Comparison of ENCODE assay signal across 8 cellular contexts in genomic region chr16:57092786-57093301, GRCh38. TPM values are rescaled to one million over a fixed set of nuclear protein-coding genes. Genes with fewer than 3 reads are reported as not detected.
DNase-seq lines count a peak whose midpoint lies in the region; ATAC-seq, FAIRE-seq and TF ChIP-seq lines count a peak whose summit lies in the region.

No MANE protein-coding gene starts in this region.

- H4K20me1 ChIP-seq in keratinocyte (ENCODE audit: control insufficient read depth, extremely low read depth, insufficient read depth, low read length), result no peaks in the 10 kb centered on the region

- peak overlapping the region; percentile 65 for H2AFZ ChIP-seq in keratinocyte (ENCODE audit: control insufficient read depth, low read length)

- H3K9ac ChIP-seq in keratinocyte (ENCODE audit: control insufficient read depth, extremely low read depth, insufficient read depth, low read length), result peak overlapping the region; percentile 68

- peak overlapping the region; percentile 80 for H3K4me2 ChIP-seq in keratinocyte (ENCODE audit: control insufficient read depth, extremely low read depth, insufficient read depth, low read depth, low read length)

- H3K9me1 ChIP-seq in keratinocyte (ENCODE audit: control insufficient read depth, extremely low read depth, insufficient read depth, low read length), result no peaks in the 10 kb centered on the region

- no peaks in the 10 kb centered on the region for H3K36me3 ChIP-seq in body of pancreas (replicated peaks in 1 of 2; ENCODE audit: insufficient read depth in 1 of 2, low read depth in 2 of 2)
- peaks cover 0 to 2% of the 10 kb centered on the region in 2 experiments for H3K36me3 ChIP-seq in keratinocyte (ENCODE audit: control insufficient read depth in 2 of 2, extremely low read depth in 1 of 2, insufficient read depth in 2 of 2, low read length in 2 of 2)

- ATAC-seq in HG02678 (IDR thresholded peaks at IDR 0.05; ENCODE audit: unreplicated experiment), result peak; percentile 44
- peak; percentile 52 for ATAC-seq in body of pancreas
- no peak for ATAC-seq in GM18520 (IDR thresholded peaks at IDR 0.05; ENCODE audit: unreplicated experiment)

- no peak for TF ChIP-seq POLR2A in body of pancreas (IDR thresholded peaks at IDR 0.05)

- peak overlapping the region in 3 of 4 donors; percentile 41 to 67 (median 63) for H3K27ac ChIP-seq in body of pancreas
- peak overlapping the region; percentile 31 for H3K27ac ChIP-seq in keratinocyte (ENCODE audit: control insufficient read depth, insufficient read depth, low read length)

- peaks cover 7% of the 10 kb centered on the region for H3K79me2 ChIP-seq in keratinocyte (ENCODE audit: control insufficient read depth, insufficient read depth, low read length)

- intact Hi-C loops in body of pancreas (cut with DNase I), result no loop called here

- FAIRE-seq in keratinocyte (lab: Jason Lieb, UNC), result no peak

- no peaks in the 10 kb centered on the region for H3K9me3 ChIP-seq in body of pancreas
- no peaks in the 10 kb centered on the region for H3K9me3 ChIP-seq in keratinocyte (ENCODE audit: control insufficient read depth, low read depth, low read length)

- H3K4me1 ChIP-seq in body of pancreas (peaks cover 22% of the 10 kb centered on the region), keratinocyte (ENCODE audit: control insufficient read depth, extremely low read depth, insufficient read depth, low read length) (peaks cover 17% of the 10 kb centered on the region)

- H3K4me3 ChIP-seq in body of pancreas (peak overlapping the region in 1 of 2 donors; percentile 56), keratinocyte (ENCODE audit: control insufficient read depth in 2 of 3, extremely low read depth in 1 of 3, insufficient read depth in 2 of 3, low read depth in 1 of 3, low read length in 3 of 3) (peak overlapping the region; percentile 59 to 73 (median 61))

- WGBS in body of pancreas, 2 donors, result 0% methylated on average over 18 of the region's 51 CpGs; no CpG with 5 or more reads in 1 of the 2 donors

- TF ChIP-seq CTCF in body of pancreas (IDR thresholded peaks at IDR 0.05) (peak; percentile 32 to 72 (median 50)), keratinocyte (optimal IDR thresholded peaks at IDR 0.05 in 1 of 3, IDR thresholded peaks at IDR 0.05 in 1 of 3, conservative IDR thresholded peaks at IDR 0.05 in 1 of 3; ENCODE audit: extremely low read depth in 1 of 3, insufficient read depth in 2 of 3, low read length in 3 of 3) (peak in 2 of 3 experiments; percentile 45 to 51)

- dilution Hi-C loops in keratinocyte (cut with MboI; ENCODE audit: extremely low pct_ligation_motif_present, low sequenced_read_pairs), result no loop called here

- DNase-seq in ELR (ENCODE audit: low read depth) (peak; percentile 47), T follicular helper cell (ENCODE audit: low read depth) (peak; percentile 21), body of pancreas (peak; percentile 20 to 62 (median 45)), keratinocyte (ENCODE audit: low read depth, low spot score) (no peak), NCI-H2081 treated with DMSO at 0.1 percent for 48 hours (lab: John Stamatoyannopoulos, UW) (no peak)
- DNase-seq in stimulated activated CD4-positive, alpha-beta T cell treated with anti-CD3 and anti-CD28 coated beads, Interleukin-1b, Interleukin-23, amount 100 ng/mL, for 48 hours, result peak; percentile 24

- H3K27me3 ChIP-seq in body of pancreas, result no peaks in the 10 kb centered on the region
- H3K27me3 ChIP-seq in keratinocyte (ENCODE audit: control insufficient read depth, extremely low read depth, insufficient read depth, low read length), result no peaks in the 10 kb centered on the region

RNA-seq across cellular contexts. Expression of gene CPNE2, which starts 0.5 kb away (rescaled TPM):
- 10 to 100 TPM in 1 of 2 donors, 1 to 10 TPM in 1; 8.8 to 16.5 TPM for total RNA-seq in body of pancreas
- polyA plus RNA-seq in keratinocyte, result 26.5 to 33.3 TPM (median 29.2 TPM) in 3 replicates
- 0.76 TPM for polyA plus RNA-seq in keratinocyte (2011; ENCODE audit: low read depth)
- polyA plus RNA-seq in keratinocyte (2011; cell fraction: cytosol; rRNA removed), result 19.1 and 26.7 TPM in 2 replicates
- 14.4 and 17.1 TPM in 2 replicates for polyA plus RNA-seq in keratinocyte (2011; cell fraction: nucleus; rRNA removed)
- 4.7 and 28.2 TPM in 2 replicates for polyA plus RNA-seq in keratinocyte (2012; ENCODE audit: low replicate concordance)
- polyA minus RNA-seq in keratinocyte, result 26.5 to 50.3 TPM (median 34.2 TPM) in 3 replicates
- polyA minus RNA-seq in keratinocyte (2011; cell fraction: cytosol; rRNA and poly(A)+ RNA removed), result 18.8 TPM
- 7.6 and 9.8 TPM in 2 replicates for polyA minus RNA-seq in keratinocyte (2011; cell fraction: nucleus; rRNA and poly(A)+ RNA removed)

Comparison
In these comparisons a context has a peak if more than half of its experiments do, and no peak if none do; other contexts are left out.
1. DNase-seq: peak in ELR (single experiment), T follicular helper cell (single experiment), body of pancreas (4 of 4) and stimulated activated CD4-positive, alpha-beta T cell treated with anti-CD3 and anti-CD28 coated beads, Interleukin-1b, Interleukin-23, amount 100 ng/mL, for 48 hours (single experiment); none in keratinocyte (single experiment) and NCI-H2081 treated with DMSO at 0.1 percent for 48 hours (single experiment).